In genomic region chr1:3992103-3992556, GRCh38 we compare ENCODE assay signal across 1 cellular context.
A peak's percentile ranks its signal among the peaks of the same experiment; 100 is the strongest.
TF ChIP-seq lines count a peak whose summit lies in the region.

No MANE protein-coding gene starts in this region.

TF ChIP-seq in GM12878, 131 proteins besides CTCF, POLR2A, EP300 and RAD21 (continued from another document):
- TF ChIP-seq ZNF592 (IDR thresholded peaks at IDR 0.05): no peak
- TF ChIP-seq NBN (IDR thresholded peaks at IDR 0.05): no peak
- TF ChIP-seq ATF7 (IDR thresholded peaks at IDR 0.05; ENCODE audit: low read depth): peak; percentile 89
- peak; percentile 93 for TF ChIP-seq CREB1 (IDR thresholded peaks at IDR 0.05; ENCODE audit: low read depth)
- TF ChIP-seq KLF5 (IDR thresholded peaks at IDR 0.05; ENCODE audit: partially characterized antibody): no peak
- no peak for TF ChIP-seq HDGF (IDR thresholded peaks at IDR 0.05)
- no peak for TF ChIP-seq GATAD2B (conservative IDR thresholded peaks at IDR 0.05; ENCODE audit: low read depth)
